ENCODE assay signal across 12 cellular contexts in the genomic region with DNA sequence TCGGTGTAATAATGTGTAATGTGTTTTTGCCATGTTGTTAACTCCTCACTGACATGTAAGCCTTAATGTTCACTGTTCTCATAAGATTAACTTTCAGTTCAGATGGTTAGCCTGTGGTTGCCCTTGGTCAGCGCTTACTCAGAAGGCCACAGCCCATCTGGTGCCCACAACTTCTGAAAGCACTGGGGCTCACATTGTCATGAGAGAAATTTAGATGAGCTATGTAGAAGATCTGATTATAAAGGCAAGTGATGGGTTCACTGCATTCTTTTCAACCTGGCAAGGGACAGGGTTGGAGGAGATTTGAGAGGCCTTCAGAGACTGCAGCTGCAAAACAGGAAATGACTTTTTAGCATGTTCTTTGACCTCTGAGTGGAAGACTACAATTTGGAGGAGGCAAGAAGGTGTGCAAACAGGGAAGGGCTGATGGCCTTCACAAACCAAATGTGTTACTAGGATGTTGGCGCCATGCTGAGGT.
DNase-seq lines count a peak whose midpoint lies in the region; ATAC-seq and TF ChIP-seq lines count a peak whose summit lies in the region.
"Had no signal": no experiment of that assay in that cellular context is flagged by ENCODE, and none has a peak within 500 bp of the region (broad histone marks: within the 10 kb centered on the region; RNA-seq: fewer than 3 reads in every experiment).

No MANE protein-coding gene starts in this region.

- peaks cover 57% of the 10 kb centered on the region for H3K4me1 Mint-ChIP-seq in activated T-helper 2 cell treated with anti-CD3 and anti-CD28 coated beads, Interferon-gamma antibody, Interleukin-2, Interleukin-4, amounts not matched to agents 10 μg/mL and 5 μg/mL and 100 μg/mL, durations not matched to agents 14 hours and 24 hours and 36 hours (ENCODE audit: low read depth)

- H3K4me3 ChIP-seq in KMS-11 (IDR thresholded peaks at IDR 0.05; ENCODE audit: insufficient read depth, low read depth, low read length) = no peak overlapping the region
- H3K4me3 ChIP-seq: body of pancreas, MG63 had no signal

- H3K27me3 ChIP-seq in KMS-11 (ENCODE audit: insufficient read depth, low read depth) = no peaks in the 10 kb centered on the region
- H3K27me3 ChIP-seq: body of pancreas, MG63 had no signal

- H3K27ac ChIP-seq in KMS-11 = peak overlapping the region; percentile 81
- H3K27ac ChIP-seq: body of pancreas had no signal

- intact Hi-C loops in activated T-helper 2 cell treated with anti-CD3 and anti-CD28 coated beads, Interferon-gamma antibody, Interleukin-2, Interleukin-4, amounts not matched to agents 10 μg/mL and 5 μg/mL and 100 μg/mL, durations not matched to agents 14 hours and 24 hours and 36 hours (cut with micrococcal nuclease) = loop anchor here (2.0 kb wide), 1 partner anchor 57 kb away; no protein-coding TSS in a partner anchor

- peak overlapping the region; percentile 45; the same call in 1 of the 2 replicates for H2AFZ ChIP-seq in KMS-11 (ENCODE audit: low read depth)

- H3K36me3 ChIP-seq in KMS-11 (ENCODE audit: insufficient read depth) = no peaks in the 10 kb centered on the region; the same call in 1 of the 2 replicates
- H3K36me3 ChIP-seq: MG63 had no signal

- peak; percentile 53 for DNase-seq in EH (ENCODE audit: low read depth)
- no peak for DNase-seq in activated T-helper 2 cell treated with anti-CD3 and anti-CD28 coated beads, Interferon-gamma antibody, Interleukin-2, Interleukin-4, amounts not matched to agents 10 μg/mL and 5 μg/mL and 100 μg/mL, durations not matched to agents 14 hours and 24 hours and 36 hours (ENCODE audit: low spot score)
- DNase-seq in myocyte (ENCODE audit: low read depth) = peak; percentile 93
- DNase-seq in KBM-7 = no peak
- no peak for DNase-seq in NK-92 (lab: John Stamatoyannopoulos, UW; ENCODE audit: unreplicated experiment)
- DNase-seq in cerebellar cortex (ENCODE audit: low spot score) = no peak
- DNase-seq: body of pancreas, foreskin melanocyte, MG63, right cardiac atrium had no signal

- no peak for TF ChIP-seq CTCF in KMS-11 (conservative IDR thresholded peaks at IDR 0.05; ENCODE audit: low read depth, low read length)

- peak overlapping the region; percentile 79 for H3K27ac Mint-ChIP-seq in activated T-helper 2 cell treated with anti-CD3 and anti-CD28 coated beads, Interferon-gamma antibody, Interleukin-2, Interleukin-4, amounts not matched to agents 10 μg/mL and 5 μg/mL and 100 μg/mL, durations not matched to agents 14 hours and 24 hours and 36 hours

- no peak overlapping the region for H3K4me3 Mint-ChIP-seq in activated T-helper 2 cell treated with anti-CD3 and anti-CD28 coated beads, Interferon-gamma antibody, Interleukin-2, Interleukin-4, amounts not matched to agents 10 μg/mL and 5 μg/mL and 100 μg/mL, durations not matched to agents 14 hours and 24 hours and 36 hours (ENCODE audit: low read depth)

- peak overlapping the region; percentile 91 for H3K4me2 ChIP-seq in KMS-11

- no peaks in the 10 kb centered on the region for H3K27me3 Mint-ChIP-seq in activated T-helper 2 cell treated with anti-CD3 and anti-CD28 coated beads, Interferon-gamma antibody, Interleukin-2, Interleukin-4, amounts not matched to agents 10 μg/mL and 5 μg/mL and 100 μg/mL, durations not matched to agents 14 hours and 24 hours and 36 hours (ENCODE audit: low read depth)

- peak overlapping the region; percentile 29; the same call in 1 of the 2 replicates for H3K9ac ChIP-seq in KMS-11

- peaks cover 24% of the 10 kb centered on the region for H3K36me3 Mint-ChIP-seq in activated T-helper 2 cell treated with anti-CD3 and anti-CD28 coated beads, Interferon-gamma antibody, Interleukin-2, Interleukin-4, amounts not matched to agents 10 μg/mL and 5 μg/mL and 100 μg/mL, durations not matched to agents 14 hours and 24 hours and 36 hours (ENCODE audit: low read depth)

- no peaks in the 10 kb centered on the region for H4K20me1 ChIP-seq in KMS-11 (ENCODE audit: insufficient read depth)

- no peak for ATAC-seq in GM18511 (IDR thresholded peaks at IDR 0.05; ENCODE audit: unreplicated experiment)
- ATAC-seq: body of pancreas, right cardiac atrium had no signal

- H3K4me1 ChIP-seq in KMS-11 (ENCODE audit: low read depth, poor library complexity, severe bottlenecking) = peaks cover 77% of the 10 kb centered on the region
- H3K4me1 ChIP-seq: body of pancreas had no signal

- in situ Hi-C loops in KBM-7 (cut with MboI; ENCODE audit: low pct_unique_long_range_greater_than_20kb, low sequenced_read_pairs) = no loop called here

- H3K9me3 Mint-ChIP-seq in activated T-helper 2 cell treated with anti-CD3 and anti-CD28 coated beads, Interferon-gamma antibody, Interleukin-2, Interleukin-4, amounts not matched to agents 10 μg/mL and 5 μg/mL and 100 μg/mL, durations not matched to agents 14 hours and 24 hours and 36 hours = no peaks in the 10 kb centered on the region

- no peaks in the 10 kb centered on the region for H3K79me2 ChIP-seq in KMS-11 (ENCODE audit: insufficient read depth, low read depth)

Comparison
In these comparisons a context has a peak if more than half of its experiments do, and no peak if none do; other contexts are left out.
1. DNase-seq: peak in EH (single experiment) and myocyte (single experiment); none in activated T-helper 2 cell treated with anti-CD3 and anti-CD28 coated beads, Interferon-gamma antibody, Interleukin-2, Interleukin-4, amounts not matched to agents 10 μg/mL and 5 μg/mL and 100 μg/mL, durations not matched to agents 14 hours and 24 hours and 36 hours (single experiment), KBM-7 (single experiment), NK-92 (single experiment) and cerebellar cortex (single experiment).